1 cellular context compared by ENCODE assay signal in the genomic region with DNA sequence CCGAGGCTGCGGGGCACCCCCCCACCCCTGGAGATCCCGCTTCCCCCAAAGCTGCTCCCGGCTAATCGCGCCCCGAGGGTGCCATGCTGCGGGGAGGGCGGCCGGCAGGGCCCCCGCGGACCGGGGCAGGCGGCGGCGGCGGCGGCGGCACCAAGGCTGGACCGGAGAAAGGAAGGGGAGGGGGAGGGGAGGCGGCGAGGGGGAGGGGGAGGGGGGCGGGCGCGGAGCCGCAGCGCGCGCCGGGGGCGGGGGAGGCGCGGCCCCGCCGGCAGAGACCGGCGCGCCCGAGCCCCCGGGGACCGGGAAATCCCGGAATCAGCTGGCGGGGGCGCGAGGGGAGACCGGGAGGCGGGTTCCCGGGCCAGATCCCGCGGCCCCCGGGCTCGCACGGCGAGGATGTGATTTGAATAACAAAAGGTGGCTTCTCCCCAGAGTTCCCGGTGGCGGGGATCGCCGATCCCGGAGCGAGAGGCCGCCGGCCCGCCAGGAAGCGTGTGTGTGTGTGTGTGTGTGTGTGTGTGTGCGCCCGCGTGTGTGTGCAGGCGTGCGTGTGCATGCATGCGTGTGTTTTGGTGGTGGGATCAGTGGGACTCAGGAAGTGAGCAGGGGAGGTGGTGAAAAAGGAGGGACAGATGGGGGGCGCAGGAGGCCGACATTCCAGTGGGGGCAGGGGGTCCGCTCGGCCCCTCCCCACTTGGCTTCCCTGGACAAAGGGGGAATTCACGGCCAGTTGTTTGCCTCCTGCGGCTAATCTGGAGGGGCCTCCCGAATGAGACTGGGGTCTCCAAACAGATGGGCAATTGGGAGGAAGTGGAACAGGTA.
TF ChIP-seq lines count a peak whose summit lies in the region.

No MANE protein-coding gene starts in this region.

TF ChIP-seq in K562, 482 proteins besides CTCF, POLR2A, EP300 and RAD21 (continued from another document):
- TF ChIP-seq BCOR (IDR thresholded peaks at IDR 0.05) (peak; percentile 68), TFAM (CRISPR knock-in tag; conservative IDR thresholded peaks at IDR 0.05) (no peak), SIN3A (IDR thresholded peaks at IDR 0.05; ENCODE audit: borderline replicate concordance in 2 of 2, control insufficient read depth in 1 of 2, low read depth in 2 of 2, low read length in 2 of 2) (peak in 1 of 2 experiments; percentile 24; a peak in 1 of 4 replicates), BMI1 (IDR thresholded peaks at IDR 0.05; ENCODE audit: low read length) (no peak), ZNF830 (CRISPR knock-in tag; IDR thresholded peaks at IDR 0.05) (0 out of 2 replicates have a peak, but pooled peaks have one; percentile 49), TCF7L2 (IDR thresholded peaks at IDR 0.05; ENCODE audit: low read depth, low read length) (no peak), ZNF507 (tag; conservative IDR thresholded peaks at IDR 0.05) (no peak), ILF3 (IDR thresholded peaks at IDR 0.05; ENCODE audit: borderline replicate concordance) (no peak), CBX2 (IDR thresholded peaks at IDR 0.05; ENCODE audit: insufficient read depth, low read length, poor library complexity, severe bottlenecking) (no peak), DDX20 (tag; IDR thresholded peaks at IDR 0.05; ENCODE audit: low read depth) (no peak), ZNF146 (CRISPR knock-in tag; IDR thresholded peaks at IDR 0.05; ENCODE audit: unreplicated experiment) (no peak), ZKSCAN3 (CRISPR knock-in tag; IDR thresholded peaks at IDR 0.05) (no peak), BCL6 (CRISPR knock-in tag; IDR thresholded peaks at IDR 0.05) (no peak), SRSF1 (IDR thresholded peaks at IDR 0.05; ENCODE audit: low read depth, low read length) (no peak), TARDBP (IDR thresholded peaks at IDR 0.05) (0 out of 2 replicates have a peak, but pooled peaks have one; percentile 57), FOXP1 (CRISPR knock-in tag; IDR thresholded peaks at IDR 0.05) (no peak), ZNF436 (CRISPR knock-in tag; IDR thresholded peaks at IDR 0.05) (no peak), ZNF134 (CRISPR knock-in tag; conservative IDR thresholded peaks at IDR 0.05) (no peak), FOSL1 (tag; conservative IDR thresholded peaks at IDR 0.05) (no peak), MCM7 (IDR thresholded peaks at IDR 0.05) (no peak), ZNF780A (CRISPR knock-in tag; IDR thresholded peaks at IDR 0.05) (no peak), DIDO1 (tag; IDR thresholded peaks at IDR 0.05; ENCODE audit: low read depth) (no peak), ZNF766 (CRISPR knock-in tag; conservative IDR thresholded peaks at IDR 0.05) (peak; percentile 59; the same call in 1 of the 2 replicates)
- TF ChIP-seq, protein P1, sequence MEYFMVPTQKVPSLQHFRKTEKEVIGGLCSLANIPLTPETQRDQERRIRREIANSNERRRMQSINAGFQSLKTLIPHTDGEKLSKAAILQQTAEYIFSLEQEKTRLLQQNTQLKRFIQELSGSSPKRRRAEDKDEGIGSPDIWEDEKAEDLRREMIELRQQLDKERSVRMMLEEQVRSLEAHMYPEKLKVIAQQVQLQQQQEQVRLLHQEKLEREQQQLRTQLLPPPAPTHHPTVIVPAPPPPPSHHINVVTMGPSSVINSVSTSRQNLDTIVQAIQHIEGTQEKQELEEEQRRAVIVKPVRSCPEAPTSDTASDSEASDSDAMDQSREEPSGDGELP (CRISPR knock-in tag; IDR thresholded peaks at IDR 0.05; ENCODE audit: borderline replicate concordance), result peak; percentile 73; the same call in 1 of the 2 replicates
- TF ChIP-seq, protein P2, sequence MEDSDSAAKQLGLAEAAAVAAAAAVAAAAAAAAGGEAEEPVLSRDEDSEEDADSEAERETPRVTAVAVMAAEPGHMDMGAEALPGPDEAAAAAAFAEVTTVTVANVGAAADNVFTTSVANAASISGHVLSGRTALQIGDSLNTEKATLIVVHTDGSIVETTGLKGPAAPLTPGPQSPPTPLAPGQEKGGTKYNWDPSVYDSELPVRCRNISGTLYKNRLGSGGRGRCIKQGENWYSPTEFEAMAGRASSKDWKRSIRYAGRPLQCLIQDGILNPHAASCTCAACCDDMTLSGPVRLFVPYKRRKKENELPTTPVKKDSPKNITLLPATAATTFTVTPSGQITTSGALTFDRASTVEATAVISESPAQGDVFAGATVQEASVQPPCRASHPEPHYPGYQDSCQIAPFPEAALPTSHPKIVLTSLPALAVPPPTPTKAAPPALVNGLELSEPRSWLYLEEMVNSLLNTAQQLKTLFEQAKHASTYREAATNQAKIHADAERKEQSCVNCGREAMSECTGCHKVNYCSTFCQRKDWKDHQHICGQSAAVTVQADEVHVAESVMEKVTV (CRISPR knock-in tag; IDR thresholded peaks at IDR 0.05), result 0 out of 2 replicates have a peak, but pooled peaks have one; percentile 8
- TF ChIP-seq, protein P3, sequence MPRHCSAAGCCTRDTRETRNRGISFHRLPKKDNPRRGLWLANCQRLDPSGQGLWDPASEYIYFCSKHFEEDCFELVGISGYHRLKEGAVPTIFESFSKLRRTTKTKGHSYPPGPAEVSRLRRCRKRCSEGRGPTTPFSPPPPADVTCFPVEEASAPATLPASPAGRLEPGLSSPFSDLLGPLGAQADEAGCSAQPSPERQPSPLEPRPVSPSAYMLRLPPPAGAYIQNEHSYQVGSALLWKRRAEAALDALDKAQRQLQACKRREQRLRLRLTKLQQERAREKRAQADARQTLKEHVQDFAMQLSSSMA (CRISPR knock-in tag; IDR thresholded peaks at IDR 0.05), result no peak
- TF ChIP-seq, protein P4, sequence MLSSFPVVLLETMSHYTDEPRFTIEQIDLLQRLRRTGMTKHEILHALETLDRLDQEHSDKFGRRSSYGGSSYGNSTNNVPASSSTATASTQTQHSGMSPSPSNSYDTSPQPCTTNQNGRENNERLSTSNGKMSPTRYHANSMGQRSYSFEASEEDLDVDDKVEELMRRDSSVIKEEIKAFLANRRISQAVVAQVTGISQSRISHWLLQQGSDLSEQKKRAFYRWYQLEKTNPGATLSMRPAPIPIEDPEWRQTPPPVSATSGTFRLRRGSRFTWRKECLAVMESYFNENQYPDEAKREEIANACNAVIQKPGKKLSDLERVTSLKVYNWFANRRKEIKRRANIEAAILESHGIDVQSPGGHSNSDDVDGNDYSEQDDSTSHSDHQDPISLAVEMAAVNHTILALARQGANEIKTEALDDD (IDR thresholded peaks at IDR 0.05), result no peak
- TF ChIP-seq, protein P5, sequence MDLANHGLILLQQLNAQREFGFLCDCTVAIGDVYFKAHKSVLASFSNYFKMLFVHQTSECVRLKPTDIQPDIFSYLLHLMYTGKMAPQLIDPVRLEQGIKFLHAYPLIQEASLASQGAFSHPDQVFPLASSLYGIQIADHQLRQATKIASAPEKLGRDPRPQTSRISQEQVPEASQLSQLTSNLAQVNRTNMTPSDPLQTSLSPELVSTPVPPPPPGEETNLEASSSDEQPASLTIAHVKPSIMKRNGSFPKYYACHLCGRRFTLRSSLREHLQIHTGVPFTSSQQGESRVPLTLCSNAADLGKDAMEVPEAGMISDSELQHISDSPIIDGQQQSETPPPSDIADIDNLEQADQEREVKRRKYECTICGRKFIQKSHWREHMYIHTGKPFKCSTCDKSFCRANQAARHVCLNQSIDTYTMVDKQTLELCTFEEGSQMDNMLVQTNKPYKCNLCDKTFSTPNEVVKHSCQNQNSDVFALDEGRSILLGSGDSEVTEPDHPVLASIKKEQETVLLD (IDR thresholded peaks at IDR 0.05), result peak; percentile 85
- TF ChIP-seq, protein P6, sequence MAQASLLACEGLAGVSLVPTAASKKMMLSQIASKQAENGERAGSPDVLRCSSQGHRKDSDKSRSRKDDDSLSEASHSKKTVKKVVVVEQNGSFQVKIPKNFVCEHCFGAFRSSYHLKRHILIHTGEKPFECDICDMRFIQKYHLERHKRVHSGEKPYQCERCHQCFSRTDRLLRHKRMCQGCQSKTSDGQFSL (CRISPR knock-in tag; IDR thresholded peaks at IDR 0.05), result peak; percentile 84
- TF ChIP-seq, protein P6 (tag; IDR thresholded peaks at IDR 0.05), result no peak; a peak in 1 of 4 replicates
- TF ChIP-seq, protein P7, sequence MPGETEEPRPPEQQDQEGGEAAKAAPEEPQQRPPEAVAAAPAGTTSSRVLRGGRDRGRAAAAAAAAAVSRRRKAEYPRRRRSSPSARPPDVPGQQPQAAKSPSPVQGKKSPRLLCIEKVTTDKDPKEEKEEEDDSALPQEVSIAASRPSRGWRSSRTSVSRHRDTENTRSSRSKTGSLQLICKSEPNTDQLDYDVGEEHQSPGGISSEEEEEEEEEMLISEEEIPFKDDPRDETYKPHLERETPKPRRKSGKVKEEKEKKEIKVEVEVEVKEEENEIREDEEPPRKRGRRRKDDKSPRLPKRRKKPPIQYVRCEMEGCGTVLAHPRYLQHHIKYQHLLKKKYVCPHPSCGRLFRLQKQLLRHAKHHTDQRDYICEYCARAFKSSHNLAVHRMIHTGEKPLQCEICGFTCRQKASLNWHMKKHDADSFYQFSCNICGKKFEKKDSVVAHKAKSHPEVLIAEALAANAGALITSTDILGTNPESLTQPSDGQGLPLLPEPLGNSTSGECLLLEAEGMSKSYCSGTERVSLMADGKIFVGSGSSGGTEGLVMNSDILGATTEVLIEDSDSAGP (CRISPR knock-in tag; IDR thresholded peaks at IDR 0.05), result no peak
- TF ChIP-seq, protein P8, sequence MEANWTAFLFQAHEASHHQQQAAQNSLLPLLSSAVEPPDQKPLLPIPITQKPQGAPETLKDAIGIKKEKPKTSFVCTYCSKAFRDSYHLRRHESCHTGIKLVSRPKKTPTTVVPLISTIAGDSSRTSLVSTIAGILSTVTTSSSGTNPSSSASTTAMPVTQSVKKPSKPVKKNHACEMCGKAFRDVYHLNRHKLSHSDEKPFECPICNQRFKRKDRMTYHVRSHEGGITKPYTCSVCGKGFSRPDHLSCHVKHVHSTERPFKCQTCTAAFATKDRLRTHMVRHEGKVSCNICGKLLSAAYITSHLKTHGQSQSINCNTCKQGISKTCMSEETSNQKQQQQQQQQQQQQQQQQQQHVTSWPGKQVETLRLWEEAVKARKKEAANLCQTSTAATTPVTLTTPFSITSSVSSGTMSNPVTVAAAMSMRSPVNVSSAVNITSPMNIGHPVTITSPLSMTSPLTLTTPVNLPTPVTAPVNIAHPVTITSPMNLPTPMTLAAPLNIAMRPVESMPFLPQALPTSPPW (CRISPR knock-in tag; IDR thresholded peaks at IDR 0.05), result peak; percentile 93
- TF ChIP-seq, protein P9, sequence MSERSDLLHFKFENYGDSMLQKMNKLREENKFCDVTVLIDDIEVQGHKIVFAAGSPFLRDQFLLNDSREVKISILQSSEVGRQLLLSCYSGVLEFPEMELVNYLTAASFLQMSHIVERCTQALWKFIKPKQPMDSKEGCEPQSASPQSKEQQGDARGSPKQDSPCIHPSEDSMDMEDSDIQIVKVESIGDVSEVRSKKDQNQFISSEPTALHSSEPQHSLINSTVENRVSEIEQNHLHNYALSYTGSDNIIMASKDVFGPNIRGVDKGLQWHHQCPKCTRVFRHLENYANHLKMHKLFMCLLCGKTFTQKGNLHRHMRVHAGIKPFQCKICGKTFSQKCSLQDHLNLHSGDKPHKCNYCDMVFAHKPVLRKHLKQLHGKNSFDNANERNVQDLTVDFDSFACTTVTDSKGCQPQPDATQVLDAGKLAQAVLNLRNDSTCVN (CRISPR knock-in tag; IDR thresholded peaks at IDR 0.05), result peak; percentile 91
- TF ChIP-seq, protein P10, sequence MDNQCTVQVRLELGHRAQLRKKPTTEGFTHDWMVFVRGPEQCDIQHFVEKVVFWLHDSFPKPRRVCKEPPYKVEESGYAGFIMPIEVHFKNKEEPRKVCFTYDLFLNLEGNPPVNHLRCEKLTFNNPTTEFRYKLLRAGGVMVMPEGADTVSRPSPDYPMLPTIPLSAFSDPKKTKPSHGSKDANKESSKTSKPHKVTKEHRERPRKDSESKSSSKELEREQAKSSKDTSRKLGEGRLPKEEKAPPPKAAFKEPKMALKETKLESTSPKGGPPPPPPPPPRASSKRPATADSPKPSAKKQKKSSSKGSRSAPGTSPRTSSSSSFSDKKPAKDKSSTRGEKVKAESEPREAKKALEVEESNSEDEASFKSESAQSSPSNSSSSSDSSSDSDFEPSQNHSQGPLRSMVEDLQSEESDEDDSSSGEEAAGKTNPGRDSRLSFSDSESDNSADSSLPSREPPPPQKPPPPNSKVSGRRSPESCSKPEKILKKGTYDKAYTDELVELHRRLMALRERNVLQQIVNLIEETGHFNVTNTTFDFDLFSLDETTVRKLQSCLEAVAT (IDR thresholded peaks at IDR 0.05), result peak in 1 of 2 experiments; percentile 87; a peak in 2 of 4 replicates
- TF ChIP-seq, protein P11, sequence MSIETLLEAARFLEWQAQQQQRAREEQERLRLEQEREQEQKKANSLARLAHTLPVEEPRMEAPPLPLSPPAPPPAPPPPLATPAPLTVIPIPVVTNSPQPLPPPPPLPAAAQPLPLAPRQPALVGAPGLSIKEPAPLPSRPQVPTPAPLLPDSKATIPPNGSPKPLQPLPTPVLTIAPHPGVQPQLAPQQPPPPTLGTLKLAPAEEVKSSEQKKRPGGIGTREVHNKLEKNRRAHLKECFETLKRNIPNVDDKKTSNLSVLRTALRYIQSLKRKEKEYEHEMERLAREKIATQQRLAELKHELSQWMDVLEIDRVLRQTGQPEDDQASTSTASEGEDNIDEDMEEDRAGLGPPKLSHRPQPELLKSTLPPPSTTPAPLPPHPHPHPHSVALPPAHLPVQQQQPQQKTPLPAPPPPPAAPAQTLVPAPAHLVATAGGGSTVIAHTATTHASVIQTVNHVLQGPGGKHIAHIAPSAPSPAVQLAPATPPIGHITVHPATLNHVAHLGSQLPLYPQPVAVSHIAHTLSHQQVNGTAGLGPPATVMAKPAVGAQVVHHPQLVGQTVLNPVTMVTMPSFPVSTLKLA (conservative IDR thresholded peaks at IDR 0.05), result peak in 1 of 2 experiments; percentile 82; a peak in 2 of 4 replicates
